ENCODE assay signal across 8 cellular contexts in genomic region chr11:82899191-82899820, GRCh38. TPM values are rescaled to one million over a fixed set of nuclear protein-coding genes. Genes with fewer than 3 reads are reported as not detected.
DNase-seq lines count a peak whose midpoint lies in the region; ATAC-seq and TF ChIP-seq lines count a peak whose summit lies in the region.

No MANE protein-coding gene starts in this region.

- H3K23ac ChIP-seq in mesenchymal stem cell (ENCODE audit: low read length in 2 of 2) = no peak overlapping the region

- H3K4me3 ChIP-seq in Karpas-422 (ENCODE audit: low read length) (peak overlapping the region; percentile 79), astrocyte of the cerebellum (ENCODE audit: low read depth, low read length) (peak overlapping the region; percentile 85), mesenchymal stem cell (ENCODE audit: insufficient read depth in 1 of 2, low read depth in 1 of 2, low read length in 2 of 2) (peak overlapping the region in 1 of 2 experiments; percentile 91)

- no peak overlapping the region for H4K8ac ChIP-seq in mesenchymal stem cell (ENCODE audit: low read length)

- H3K9me3 ChIP-seq in Karpas-422 (ENCODE audit: low read length) (no peaks in the 10 kb centered on the region), mesenchymal stem cell (ENCODE audit: control insufficient read depth, low read length) (no peaks in the 10 kb centered on the region)

- TF ChIP-seq CTCF in astrocyte of the cerebellum (IDR thresholded peaks at IDR 0.05; ENCODE audit: low read depth, low read length, missing control alignments) = no peak

- H3K4me2 ChIP-seq in Karpas-422 (ENCODE audit: low read depth, low read length, poor library complexity, severe bottlenecking) (peak overlapping the region; percentile 96), mesenchymal stem cell (ENCODE audit: low read length, poor library complexity, severe bottlenecking) (peak overlapping the region; percentile 83)

- no peak overlapping the region for H3K4ac ChIP-seq in mesenchymal stem cell (ENCODE audit: low read depth in 1 of 2, low read length in 2 of 2)

- H2AK5ac ChIP-seq in mesenchymal stem cell (ENCODE audit: low read length, severe bottlenecking) = no peak overlapping the region

- no peak overlapping the region for H3K14ac ChIP-seq in mesenchymal stem cell (ENCODE audit: low read length in 2 of 2)

- H3K9me2 ChIP-seq in Karpas-422 (replicated peaks; ENCODE audit: insufficient read depth, low read length) = no peaks in the 10 kb centered on the region

- H2BK12ac ChIP-seq in mesenchymal stem cell (ENCODE audit: low read length in 2 of 2) = no peak overlapping the region

- peaks cover 69% of the 10 kb centered on the region for H3K4me1 ChIP-seq in Karpas-422 (ENCODE audit: low read length)
- H3K4me1 ChIP-seq in mesenchymal stem cell (ENCODE audit: control insufficient read depth, insufficient read depth, low read depth, low read length) = peaks cover 2% of the 10 kb centered on the region

- H4K20me1 ChIP-seq in Karpas-422 (ENCODE audit: insufficient read depth, low read depth, low read length) = 0 out of 2 replicates have a peak, but pooled peaks cover 3% of the 10 kb centered on the region

- H3K79me1 ChIP-seq in mesenchymal stem cell (replicated peaks; ENCODE audit: low read length, poor library complexity, severe bottlenecking) = peaks cover 28% of the 10 kb centered on the region

- DNase-seq in DMS79 treated with DMSO at 0.1 percent for 48 hours (lab: John Stamatoyannopoulos, UW) = peak; percentile 42
- DNase-seq in Karpas-422 = peak; percentile 76
- no peak for DNase-seq in astrocyte of the cerebellum (ENCODE audit: low read depth)
- peak; percentile 18 for DNase-seq in mesenchymal stem cell
- DNase-seq in NCI-H748 (lab: John Stamatoyannopoulos, UW; ENCODE audit: unreplicated experiment) = no peak
- DNase-seq in amygdala (lab: John Stamatoyannopoulos, UW) = no peak
- no peak for DNase-seq in HuH-7 (ENCODE audit: low spot score)

- peaks cover 52% of the 10 kb centered on the region for H3K79me2 ChIP-seq in Karpas-422 (ENCODE audit: low read length)

- no peak overlapping the region for H2BK15ac ChIP-seq in mesenchymal stem cell (ENCODE audit: low read depth, poor library complexity, severe bottlenecking)

- in situ Hi-C loops in astrocyte of the cerebellum (cut with HindIII; ENCODE audit: low sequenced_read_pairs) = no loop called here

- H2AFZ ChIP-seq in Karpas-422 (ENCODE audit: low read length) = peak overlapping the region; percentile 59; the same call in 1 of the 2 replicates
- H2AFZ ChIP-seq in mesenchymal stem cell (ENCODE audit: low read depth, low read length) = no peak overlapping the region

- H3K27me3 ChIP-seq in Karpas-422 (ENCODE audit: low read length) (no peaks in the 10 kb centered on the region), mesenchymal stem cell (ENCODE audit: control insufficient read depth in 1 of 2, insufficient read depth in 1 of 2, low read length in 2 of 2) (no peaks in the 10 kb centered on the region)

- H3K27ac ChIP-seq in Karpas-422 (ENCODE audit: low read length) = peak overlapping the region; percentile 65
- no peak overlapping the region for H3K27ac ChIP-seq in mesenchymal stem cell (ENCODE audit: low read length, poor library complexity, severe bottlenecking)

- no peak overlapping the region for H4K91ac ChIP-seq in mesenchymal stem cell (ENCODE audit: low read length)

- H2BK120ac ChIP-seq in mesenchymal stem cell (ENCODE audit: low read depth, low read length) = no peak overlapping the region

- H3K18ac ChIP-seq in mesenchymal stem cell (ENCODE audit: low read depth in 1 of 2, low read length in 2 of 2) = no peak overlapping the region

- H3K36me3 ChIP-seq in Karpas-422 (ENCODE audit: insufficient read depth, low read length) = no peaks in the 10 kb centered on the region; the same call in 1 of the 2 replicates
- H3K36me3 ChIP-seq in mesenchymal stem cell (ENCODE audit: control insufficient read depth in 1 of 2, insufficient read depth in 2 of 2, low read depth in 1 of 2, low read length in 2 of 2) = no peaks in the 10 kb centered on the region

- no peak overlapping the region for H2BK5ac ChIP-seq in mesenchymal stem cell (ENCODE audit: low read depth, low read length, poor library complexity, severe bottlenecking)

- ATAC-seq in HG02623 (IDR thresholded peaks at IDR 0.05; ENCODE audit: unreplicated experiment) = no peak

- peak overlapping the region; percentile 75 for H3K9ac ChIP-seq in Karpas-422 (ENCODE audit: low read length)
- H3K9ac ChIP-seq in mesenchymal stem cell (ENCODE audit: low read length) = peak overlapping the region; percentile 95

- 50% methylated on average over 3 of the region's 3 CpGs for WGBS in mesenchymal stem cell

RNA-seq across cellular contexts. Expression of gene PRCP, which starts 0.9 kb away (rescaled TPM):
- 17.9 and 46.1 TPM in 2 replicates for total RNA-seq in Karpas-422 (2014; rRNA removed; shearing (Covaris generic); ENCODE audit: low replicate concordance)
- 68.1 TPM for polyA plus RNA-seq in mesenchymal stem cell (2013, experiment 1 of 2)
- polyA plus RNA-seq in mesenchymal stem cell (2013, experiment 2 of 2) = 71.3 TPM

RNA-seq across cellular contexts. Expression of gene DDIAS, which starts 2.2 kb away (rescaled TPM):
- total RNA-seq in Karpas-422 (2014; rRNA removed; shearing (Covaris generic); ENCODE audit: low replicate concordance) = 9.3 and 26.8 TPM in 2 replicates
- 1.3 TPM for polyA plus RNA-seq in mesenchymal stem cell (2013, experiment 1 of 2)
- polyA plus RNA-seq in mesenchymal stem cell (2013, experiment 2 of 2) = 1.2 TPM

Comparison
In these comparisons a context has a peak if more than half of its experiments do, and no peak if none do; other contexts are left out.
1. DNase-seq: peak in DMS79 treated with DMSO at 0.1 percent for 48 hours (single experiment), Karpas-422 (single experiment) and mesenchymal stem cell (single experiment); none in astrocyte of the cerebellum (single experiment), NCI-H748 (single experiment), amygdala (0 of 56) and HuH-7 (single experiment).